9 cellular contexts compared by ENCODE assay signal in genomic region chr3:149532463-149533180, GRCh38. TPM values are rescaled to one million over a fixed set of nuclear protein-coding genes. Genes with fewer than 3 reads are reported as not detected.
DNase-seq lines count a peak whose midpoint lies in the region; ATAC-seq and TF ChIP-seq lines count a peak whose summit lies in the region.
"Had no signal": no experiment of that assay in that cellular context is flagged by ENCODE, and none has a peak within 500 bp of the region (broad histone marks: within the 10 kb centered on the region; RNA-seq: fewer than 3 reads in every experiment).

No MANE protein-coding gene starts in this region.

- H3K27me3 ChIP-seq in cardiac muscle cell = no peaks in the 10 kb centered on the region
- no peaks in the 10 kb centered on the region for H3K27me3 ChIP-seq in MM.1S (replicated peaks; ENCODE audit: insufficient read depth, low read length)
- no peaks in the 10 kb centered on the region for H3K27me3 ChIP-seq in vagina

- CTCF ChIA-PET in T-cell (lab: Charles Lee) = no interaction called here

- no peaks in the 10 kb centered on the region for H3K9me3 Mint-ChIP-seq in T-cell

- TF ChIP-seq POLR2A in vagina (IDR thresholded peaks at IDR 0.05) = no peak

- no peaks in the 10 kb centered on the region for H3K79me2 ChIP-seq in MM.1S (ENCODE audit: low read length)

- peak overlapping the region; percentile 71 for H2AFZ ChIP-seq in MM.1S (ENCODE audit: low read length)

- H3K27ac ChIP-seq in cardiac muscle cell (peak overlapping the region; percentile 21), MM.1S (ENCODE audit: low read length) (peak overlapping the region; percentile 55; the same call in 1 of the 2 replicates), vagina (peak overlapping the region; percentile 53)

- peak overlapping the region; percentile 80 for H3K4me2 ChIP-seq in MM.1S (ENCODE audit: low read depth, low read length)

- no peaks in the 10 kb centered on the region for H3K9me2 ChIP-seq in MM.1S (replicated peaks; ENCODE audit: insufficient read depth, low read length)

- H3K36me3 Mint-ChIP-seq in T-cell = no peaks in the 10 kb centered on the region

- no peaks in the 10 kb centered on the region for H4K20me1 ChIP-seq in MM.1S (ENCODE audit: insufficient read depth, low read length)

- H3K4me3 ChIP-seq in cardiac muscle cell (no peak overlapping the region), MM.1S (ENCODE audit: low read length) (peak overlapping the region; percentile 44), vagina (no peak overlapping the region)

- ATAC-seq in T-cell (replicated peaks in 1 of 4) = no peak
- ATAC-seq: PC-3 had no signal

- H3K4me3 Mint-ChIP-seq in T-cell = no peak overlapping the region

- no peak overlapping the region for H3K27ac Mint-ChIP-seq in T-cell

- H3K4me1 Mint-ChIP-seq in T-cell = peaks cover 2 to 9% (median 7%) of the 10 kb centered on the region in 3 donors

- DNase-seq in cardiac muscle cell (ENCODE audit: low read depth in 1 of 2, low spot score in 1 of 2) = no peak
- no peak for DNase-seq in cardiac septum (ENCODE audit: low spot score)
- DNase-seq in MM.1S = peak; percentile 42
- peak; percentile 73 for DNase-seq in medulla oblongata (ENCODE audit: extremely low spot score)
- DNase-seq in vagina (ENCODE audit: extremely low spot score in 2 of 2) = no peak
- no peak for DNase-seq in foreskin melanocyte
- DNase-seq in T-cell = no peak
- DNase-seq in activated naive CD4-positive, alpha-beta T cell treated with Interleukin-2 at 50 U/mL for 16 hours = no peak
- DNase-seq: PC-3 had no signal

- H3K36me3 ChIP-seq in cardiac muscle cell (no peaks in the 10 kb centered on the region), MM.1S (replicated peaks; ENCODE audit: insufficient read depth, low read length) (no peaks in the 10 kb centered on the region), vagina (no peaks in the 10 kb centered on the region)

- peak overlapping the region; percentile 41; the same call in 1 of the 2 replicates for H3K9ac ChIP-seq in MM.1S (ENCODE audit: low read length)

- H3K27me3 Mint-ChIP-seq in T-cell = peaks cover 0 to 15% of the 10 kb centered on the region in 2 donors

- no peak for TF ChIP-seq CTCF in cardiac muscle cell (IDR thresholded peaks at IDR 0.05; ENCODE audit: low read depth, low read length)
- TF ChIP-seq CTCF in MM.1S (IDR thresholded peaks at IDR 0.05; ENCODE audit: low read length) = no peak
- no peak for TF ChIP-seq CTCF in vagina (IDR thresholded peaks at IDR 0.05)

- peaks cover 42% of the 10 kb centered on the region for H3K4me1 ChIP-seq in cardiac muscle cell (ENCODE audit: low read depth)
- peaks cover 16% of the 10 kb centered on the region for H3K4me1 ChIP-seq in MM.1S (ENCODE audit: low read length)
- peaks cover 61% of the 10 kb centered on the region for H3K4me1 ChIP-seq in vagina

- H3F3A ChIP-seq in MM.1S (ENCODE audit: insufficient read depth, low read length) = no peaks in the 10 kb centered on the region

- H3K9me3 ChIP-seq in cardiac muscle cell (ENCODE audit: low read depth) = no peaks in the 10 kb centered on the region
- H3K9me3 ChIP-seq in MM.1S (replicated peaks; ENCODE audit: insufficient read depth, low read length) = no peaks in the 10 kb centered on the region
- H3K9me3 ChIP-seq in vagina = no peaks in the 10 kb centered on the region

- POLR2A ChIA-PET in T-cell (lab: Charles Lee) = no interaction called here

- intact Hi-C loops in cardiac septum (cut with DNase I) = loop anchor here (5.0 kb wide), 2 partner anchors 45 to 125 kb away; partner anchors contain the start of gene WWTR1
- intact Hi-C loops in vagina (cut with DNase I) = loop anchor here (5.0 kb wide), 1 partner anchor 125 kb away; the partner anchor contains the start of gene WWTR1

RNA-seq across cellular contexts. Expression of gene TM4SF4, which starts 58.1 kb away (rescaled TPM):
- total RNA-seq in cardiac muscle cell (not detected in 2 replicates), cardiac septum (not detected), vagina (not detected), T-cell (1 to 10 TPM in 1 of 5 donors, under 1 TPM in 2, not detected in 2; 0.85 to 1.1 (median 0.86) TPM)
- polyA plus RNA-seq in cardiac muscle cell = 0.46 TPM in 1 of 2 replicates, not detected in the other

Comparison
In these comparisons a context has a peak if more than half of its experiments do, and no peak if none do; other contexts are left out.
1. DNase-seq: peak in MM.1S (single experiment) and medulla oblongata (single experiment); none in cardiac muscle cell (0 of 2), cardiac septum (single experiment), vagina (0 of 2), foreskin melanocyte (single experiment), T-cell (0 of 34) and activated naive CD4-positive, alpha-beta T cell treated with Interleukin-2 at 50 U/mL for 16 hours (single experiment).
2. Peak in every context shown above with its lines, with median percentiles within 50 percentile points of each other: H3K27ac ChIP-seq.